In the genomic region with DNA sequence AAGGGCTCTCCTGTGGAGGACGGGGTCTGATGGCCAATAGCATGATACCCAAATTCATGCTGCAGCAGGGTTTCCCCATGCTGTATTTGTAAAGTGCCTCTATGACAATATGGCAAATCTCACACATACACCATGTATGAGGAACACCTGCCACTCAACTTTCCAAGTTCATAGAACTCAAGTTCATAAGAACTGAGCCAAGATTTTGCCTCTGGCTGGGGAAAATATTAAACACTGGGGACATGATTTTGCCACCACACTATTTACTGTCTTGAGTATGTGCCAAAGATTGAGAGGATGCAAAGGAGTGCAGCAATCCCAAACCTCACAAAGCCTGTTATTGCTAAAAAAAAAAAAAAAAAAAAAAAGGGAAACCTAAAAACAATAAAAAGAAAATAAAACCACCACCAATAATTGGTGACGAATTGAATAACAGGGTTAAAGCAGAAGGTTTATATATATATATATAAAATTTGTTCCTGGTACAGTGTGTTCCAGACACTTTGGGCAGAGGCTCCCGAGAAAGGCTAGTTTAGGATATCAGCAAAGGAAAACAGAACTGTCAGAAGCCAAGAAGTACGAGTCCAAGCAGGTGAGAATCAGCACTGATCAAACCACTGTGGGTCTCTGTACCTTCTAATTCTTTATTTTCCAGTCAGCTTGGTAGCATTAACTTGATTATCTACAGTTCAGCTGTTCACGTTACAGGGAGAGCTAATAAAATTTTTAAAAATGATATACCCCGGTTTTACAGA, we compare ENCODE assay signal across 19 cellular contexts.
"Had no signal": no experiment of that assay in that cellular context is flagged by ENCODE, and none has a peak within 500 bp of the region (broad histone marks: within the 10 kb centered on the region; RNA-seq: fewer than 3 reads in every experiment).

No MANE protein-coding gene starts in this region.

- DNase-seq: IMR-90, Karpas-422, KG1, MM.1S, NCI-H1048, NCI-H1105, NCI-H1417, NCI-H1436 treated with DMSO at 0.1 percent for 48 hours, NCI-H1694, NCI-H187 treated with DMSO at 0.1 percent for 48 hours, NCI-H2029 treated with DMSO at 0.1 percent for 48 hours, NCI-H2171 treated with DMSO at 0.1 percent for 48 hours, NCI-H345, NCI-H524, NCI-H69, NCI-H774, PC-3, SHP77 had no signal

- H3K27ac ChIP-seq: RWPE1 had no signal
